In the genomic region with DNA sequence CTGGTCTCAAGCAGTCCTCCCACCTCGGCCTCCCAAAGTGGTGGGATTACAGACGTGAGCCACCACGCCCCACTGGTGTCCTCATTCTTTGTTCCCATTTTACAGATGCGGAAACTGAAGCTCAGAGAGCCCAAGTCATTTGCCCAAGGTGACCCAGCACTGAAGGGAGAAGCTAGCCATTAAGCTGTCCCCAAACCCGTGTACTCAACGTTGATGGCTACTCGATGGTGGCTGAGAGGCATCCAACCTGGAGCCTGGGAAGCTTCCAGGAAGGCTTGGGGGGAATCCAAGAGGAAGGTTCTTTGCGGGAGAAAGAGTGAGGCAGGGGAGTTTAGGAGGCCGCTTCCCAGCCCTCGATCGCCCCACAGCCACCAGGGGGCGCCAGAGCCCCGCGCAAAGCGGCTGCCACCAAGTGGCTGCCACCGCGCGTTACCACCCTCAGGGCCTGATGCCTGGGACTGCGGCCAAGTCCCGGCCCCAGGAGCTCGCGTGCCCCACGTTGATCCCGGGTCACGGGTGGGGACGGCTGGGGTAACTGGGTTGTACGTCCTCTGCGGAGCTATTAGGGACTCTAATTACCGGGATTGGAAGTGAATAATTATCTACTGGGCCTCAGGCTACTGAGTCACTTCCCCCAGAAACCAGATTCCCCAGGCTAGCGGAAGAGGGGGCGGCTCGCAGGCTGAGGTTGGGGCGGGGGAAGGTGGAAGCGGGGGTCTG, we compare ENCODE assay signal across 8 cellular contexts. TPM values are rescaled to one million over a fixed set of nuclear protein-coding genes. Genes with fewer than 3 reads are reported as not detected.
A peak's percentile ranks its signal among the peaks of the same experiment; 100 is the strongest.
DNase-seq lines count a peak whose midpoint lies in the region; ATAC-seq and TF ChIP-seq lines count a peak whose summit lies in the region.

No MANE protein-coding gene starts in this region.

- peak overlapping the region; percentile 65 for H3K4me3 Mint-ChIP-seq in activated CD4-positive, alpha-beta memory T cell treated with anti-CD3 and anti-CD28 coated beads for 36 hours

- H3K36me3 Mint-ChIP-seq in activated CD4-positive, alpha-beta memory T cell treated with anti-CD3 and anti-CD28 coated beads for 36 hours, result no peaks in the 10 kb centered on the region

- POLR2A ChIA-PET in activated CD4-positive, alpha-beta memory T cell treated with anti-CD3 and anti-CD28 coated beads for 36 hours (lab: Charles Lee), result interaction anchor here (0.5 to 1.8 kb wide), 3 partner anchors 48 to 76 kb away, joined by 4 to 12 read pairs (median 6); no protein-coding TSS in a partner anchor

- peaks cover 25% of the 10 kb centered on the region for H3K4me1 Mint-ChIP-seq in activated CD4-positive, alpha-beta memory T cell treated with anti-CD3 and anti-CD28 coated beads for 36 hours (ENCODE audit: low read depth)

- no peak for TF ChIP-seq POLR2A in GM18505 (IDR thresholded peaks at IDR 0.05; ENCODE audit: borderline replicate concordance, extremely low read depth, insufficient read depth, insufficient read length)

- intact Hi-C loops in activated CD4-positive, alpha-beta memory T cell treated with anti-CD3 and anti-CD28 coated beads for 36 hours (cut with micrococcal nuclease), result loop anchor here (1.0 kb wide), 4 partner anchors 54 to 416 kb away; a partner anchor contains a TSS

- H3K27me3 Mint-ChIP-seq in activated CD4-positive, alpha-beta memory T cell treated with anti-CD3 and anti-CD28 coated beads for 36 hours, result peaks cover 9% of the 10 kb centered on the region

- peak; percentile 100 for TF ChIP-seq CTCF in 22Rv1 (IDR thresholded peaks at IDR 0.05)

- ATAC-seq in GM18505 (IDR thresholded peaks at IDR 0.05; ENCODE audit: unreplicated experiment) (peak; percentile 53), HG03378 (IDR thresholded peaks at IDR 0.05; ENCODE audit: unreplicated experiment) (peak; percentile 42)

- H3K27ac ChIP-seq in 22Rv1, result no peak overlapping the region

- peak overlapping the region; percentile 51 for H3K27ac Mint-ChIP-seq in activated CD4-positive, alpha-beta memory T cell treated with anti-CD3 and anti-CD28 coated beads for 36 hours

- CTCF ChIA-PET in activated CD4-positive, alpha-beta memory T cell treated with anti-CD3 and anti-CD28 coated beads for 36 hours (lab: Charles Lee), result interaction anchor here (0.6 to 25.7 kb wide), 53 partner anchors 11 to 640 kb away, joined by 3 to 1161 read pairs (median 4); a partner anchor contains a TSS

- DNase-seq in NCI-H774 (lab: John Stamatoyannopoulos, UW) (peak; percentile 87), dermis blood vessel endothelial cell (peak; percentile 98), lung microvascular endothelial cell (ENCODE audit: low read depth in 2 of 2) (peak; percentile 91 to 99)
- peak; percentile 90 for DNase-seq in activated CD4-positive, alpha-beta memory T cell treated with anti-CD3 and anti-CD28 coated beads for 36 hours
- peak; percentile 71 to 90 (median 84) for DNase-seq in stimulated activated CD4-positive, alpha-beta T cell treated with anti-CD3 and anti-CD28 coated beads, TNF-alpha, amount 100 ng/mL, for 48 hours (ENCODE audit: low read depth in 3 of 3)

- peaks cover 4% of the 10 kb centered on the region for H3K9me3 Mint-ChIP-seq in activated CD4-positive, alpha-beta memory T cell treated with anti-CD3 and anti-CD28 coated beads for 36 hours

RNA-seq across cellular contexts. Expression of a gene that starts 8.8 kb away (rescaled TPM):
- total RNA-seq in activated CD4-positive, alpha-beta memory T cell treated with anti-CD3 and anti-CD28 coated beads for 36 hours, result 10 to 100 TPM; 32.6 to 34.2 TPM
- total RNA-seq in dermis blood vessel endothelial cell (93.6 and 111 TPM in 2 replicates), lung microvascular endothelial cell (33.3 and 34.7 TPM in 2 replicates)

RNA-seq across cellular contexts. Expression of a gene that starts 28.0 kb away (rescaled TPM):
- total RNA-seq in activated CD4-positive, alpha-beta memory T cell treated with anti-CD3 and anti-CD28 coated beads for 36 hours, result 1 to 10 TPM; 1.4 to 2.2 TPM
- 8.5 and 9.7 TPM in 2 replicates for total RNA-seq in dermis blood vessel endothelial cell
- total RNA-seq in lung microvascular endothelial cell, result 5.0 and 9.1 TPM in 2 replicates
